ENCODE assay signal across 9 cellular contexts in the genomic region with DNA sequence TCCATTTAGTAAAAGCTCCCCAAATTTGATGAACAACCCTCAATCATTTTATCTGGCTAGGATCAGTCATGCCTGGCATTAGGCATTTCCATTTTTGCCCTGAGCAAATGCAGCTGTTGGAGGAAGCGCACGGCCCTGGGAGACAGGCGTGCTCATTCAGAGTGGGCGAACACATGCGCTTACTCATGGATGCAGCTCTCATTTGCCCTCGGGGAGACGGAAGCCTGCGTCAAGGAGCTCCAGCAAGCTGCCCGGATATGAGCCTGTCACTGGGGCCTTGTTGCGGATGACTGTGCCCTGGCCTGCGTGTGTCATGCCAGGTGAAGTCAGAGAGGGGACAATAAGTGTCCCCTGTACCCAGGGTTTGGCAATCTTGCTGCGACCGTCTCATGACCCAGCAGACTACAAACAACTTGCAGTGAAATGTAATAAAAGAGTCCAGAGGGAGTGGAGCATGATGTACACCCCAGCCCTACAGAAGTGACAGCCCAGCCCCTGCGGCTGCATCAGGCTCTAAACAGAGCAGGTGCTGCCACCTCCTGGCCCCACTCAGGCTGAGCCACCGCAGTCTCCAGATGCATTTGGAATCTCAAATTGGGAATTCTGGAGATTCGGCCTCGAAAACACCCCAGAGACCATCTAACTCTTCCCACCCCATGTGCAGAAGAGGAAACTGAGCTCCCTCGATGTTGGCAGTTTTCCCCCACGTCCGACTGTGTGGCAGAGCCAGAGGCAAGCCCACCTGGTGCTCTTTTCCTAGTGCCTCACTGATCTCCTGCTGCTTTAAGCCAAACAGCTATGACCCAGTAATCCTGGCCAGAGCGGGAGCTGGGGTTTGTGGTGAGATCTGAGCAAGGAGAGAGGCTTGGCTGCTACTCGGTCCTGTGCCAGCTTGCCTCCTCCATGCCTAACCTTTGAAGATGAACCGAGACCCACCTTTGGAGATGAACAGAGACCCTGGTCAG.
A peak's percentile ranks its signal among the peaks of the same experiment; 100 is the strongest.
DNase-seq lines count a peak whose midpoint lies in the region; ATAC-seq lines count a peak whose summit lies in the region.
"Had no signal": no experiment of that assay in that cellular context is flagged by ENCODE, and none has a peak within 500 bp of the region (broad histone marks: within the 10 kb centered on the region; RNA-seq: fewer than 3 reads in every experiment).

No MANE protein-coding gene starts in this region.

- no peak overlapping the region for H3K27ac ChIP-seq in substantia nigra (ENCODE audit: low read depth, low read length, poor library complexity, severe bottlenecking)

- peak; percentile 26 for DNase-seq in NCI-H146 (lab: John Stamatoyannopoulos, UW)
- no peak for DNase-seq in NCI-H146 treated with DMSO at 0.1 percent for 48 hours (lab: John Stamatoyannopoulos, UW; ENCODE audit: unreplicated experiment)
- DNase-seq in LoVo (ENCODE audit: low spot score): peak; percentile 14
- DNase-seq in astrocyte of the hippocampus (ENCODE audit: low read depth, low spot score): peak; percentile 82
- peak; percentile 80 for DNase-seq in iPS-NIHi11 (ENCODE audit: low spot score)
- DNase-seq in substantia nigra (lab: John Stamatoyannopoulos, UW): peak in 42 of 49 donors; percentile 3 to 69 (median 41)
- DNase-seq: CD4-positive, CD25-positive, alpha-beta regulatory T cell had no signal

- ATAC-seq in GM18870 (IDR thresholded peaks at IDR 0.05; ENCODE audit: unreplicated experiment) (no peak), GM21529 (IDR thresholded peaks at IDR 0.05; ENCODE audit: unreplicated experiment) (no peak)
